23 cellular contexts compared by ENCODE assay signal in genomic region chr14:93304771-93305170, GRCh38. TPM values are rescaled to one million over a fixed set of nuclear protein-coding genes. Genes with fewer than 3 reads are reported as not detected.
DNase-seq lines count a peak whose midpoint lies in the region; ATAC-seq, FAIRE-seq and TF ChIP-seq lines count a peak whose summit lies in the region.
"Had no signal": no experiment of that assay in that cellular context is flagged by ENCODE, and none has a peak within 500 bp of the region (broad histone marks: within the 10 kb centered on the region; RNA-seq: fewer than 3 reads in every experiment).

No MANE protein-coding gene starts in this region.

- no peak overlapping the region for H3K9ac ChIP-seq in astrocyte (ENCODE audit: low read length)

- H3K36me3 Mint-ChIP-seq in astrocyte (ENCODE audit: low read depth, unreplicated experiment): peaks cover 3% of the 10 kb centered on the region
- H3K36me3 Mint-ChIP-seq in activated T-cell treated with anti-CD3 and anti-CD28 coated beads, Interleukin-2, amount 50 U/mL, for 72 hours (ENCODE audit: insufficient read depth in 2 of 2): no peaks in the 10 kb centered on the region

- peaks cover 44% of the 10 kb centered on the region for H3K4me1 Mint-ChIP-seq in astrocyte (ENCODE audit: low read depth, unreplicated experiment)
- H3K4me1 Mint-ChIP-seq in activated T-cell treated with anti-CD3 and anti-CD28 coated beads, Interleukin-2, amount 50 U/mL, for 72 hours (ENCODE audit: low read depth): peaks cover 24% of the 10 kb centered on the region

- no peak overlapping the region for H3K4me3 ChIP-seq in astrocyte (ENCODE audit: insufficient read depth, low read depth, low read length)
- no peak overlapping the region for H3K4me3 ChIP-seq in foreskin fibroblast (ENCODE audit: low read depth in 1 of 2, low read length in 2 of 2)
- H3K4me3 ChIP-seq in heart right ventricle: no peak overlapping the region
- H3K4me3 ChIP-seq: lung, prostate gland, transverse colon had no signal

- no peaks in the 10 kb centered on the region for H3K9me3 ChIP-seq in astrocyte (ENCODE audit: insufficient read depth, low read depth, low read length)
- no peaks in the 10 kb centered on the region for H3K9me3 ChIP-seq in heart right ventricle
- H3K9me3 ChIP-seq: prostate gland, transverse colon had no signal

- no peaks in the 10 kb centered on the region for H3K27me3 ChIP-seq in astrocyte (ENCODE audit: insufficient read depth, low read length)
- no peaks in the 10 kb centered on the region for H3K27me3 ChIP-seq in heart right ventricle
- H3K27me3 ChIP-seq: transverse colon had no signal

- H3K27ac Mint-ChIP-seq in astrocyte (ENCODE audit: unreplicated experiment): peak overlapping the region; percentile 79
- no peak overlapping the region for H3K27ac Mint-ChIP-seq in activated T-cell treated with anti-CD3 and anti-CD28 coated beads, Interleukin-2, amount 50 U/mL, for 72 hours
- H3K27ac Mint-ChIP-seq: activated T-helper 17 cell treated with anti-CD3 and anti-CD28 coated beads, Interleukin-2, amount 50 U/mL, for 72 hours had no signal

- peak overlapping the region; percentile 38 for H3K27ac ChIP-seq in astrocyte (ENCODE audit: low read depth, low read length)
- H3K27ac ChIP-seq in heart right ventricle: no peak overlapping the region
- H3K27ac ChIP-seq: prostate gland, RWPE1, transverse colon had no signal

- H3K4me3 Mint-ChIP-seq in astrocyte (ENCODE audit: unreplicated experiment): peak overlapping the region; percentile 45
- H3K4me3 Mint-ChIP-seq in activated T-cell treated with anti-CD3 and anti-CD28 coated beads, Interleukin-2, amount 50 U/mL, for 72 hours: no peak overlapping the region
- H3K4me3 Mint-ChIP-seq: activated T-helper 17 cell treated with anti-CD3 and anti-CD28 coated beads, Interleukin-2, amount 50 U/mL, for 72 hours; central memory CD8-positive, alpha-beta T cell; naive thymus-derived CD8-positive, alpha-beta T cell had no signal

- FAIRE-seq in astrocyte (lab: Jason Lieb, UNC): no peak

- H4K20me1 ChIP-seq in astrocyte (ENCODE audit: insufficient read depth, low read length): peaks cover 59% of the 10 kb centered on the region

- peaks cover 7% of the 10 kb centered on the region for H3K4me1 ChIP-seq in astrocyte (ENCODE audit: insufficient read depth, low read length)
- H3K4me1 ChIP-seq in heart right ventricle: peaks cover 3 to 67% (median 45%) of the 10 kb centered on the region in 9 donors
- H3K4me1 ChIP-seq: prostate gland had no signal

- H3K27me3 Mint-ChIP-seq in astrocyte (ENCODE audit: low read depth, unreplicated experiment): no peaks in the 10 kb centered on the region
- no peaks in the 10 kb centered on the region for H3K27me3 Mint-ChIP-seq in activated T-cell treated with anti-CD3 and anti-CD28 coated beads, Interleukin-2, amount 50 U/mL, for 72 hours (ENCODE audit: low read depth)
- H3K27me3 Mint-ChIP-seq: activated T-helper 17 cell treated with anti-CD3 and anti-CD28 coated beads, Interleukin-2, amount 50 U/mL, for 72 hours; central memory CD8-positive, alpha-beta T cell; naive thymus-derived CD8-positive, alpha-beta T cell had no signal

- intact Hi-C loops in heart right ventricle (cut with DNase I): no loop called here

- H2AFZ ChIP-seq in astrocyte (ENCODE audit: low read depth, low read length): no peak overlapping the region

- no peaks in the 10 kb centered on the region for H3K9me3 Mint-ChIP-seq in astrocyte (ENCODE audit: unreplicated experiment)
- H3K9me3 Mint-ChIP-seq in activated T-cell treated with anti-CD3 and anti-CD28 coated beads, Interleukin-2, amount 50 U/mL, for 72 hours: no peaks in the 10 kb centered on the region
- H3K9me3 Mint-ChIP-seq: activated T-helper 17 cell treated with anti-CD3 and anti-CD28 coated beads, Interleukin-2, amount 50 U/mL, for 72 hours; central memory CD8-positive, alpha-beta T cell; naive thymus-derived CD8-positive, alpha-beta T cell had no signal

- H3K79me2 ChIP-seq in astrocyte (ENCODE audit: insufficient read depth, low read length): peaks cover 92% of the 10 kb centered on the region

- TF ChIP-seq CTCF in astrocyte (IDR thresholded peaks at IDR 0.05; ENCODE audit: insufficient read depth, low read depth, low read length) (no peak), foreskin fibroblast (IDR thresholded peaks at IDR 0.05; ENCODE audit: low read depth, low read length) (no peak), heart right ventricle (IDR thresholded peaks at IDR 0.05) (no peak)

- no peak overlapping the region for H3K4me2 ChIP-seq in astrocyte (ENCODE audit: low read length)

- WGBS in heart right ventricle, 2 donors: 98% methylated on average over 1 of the region's 1 CpG

- ATAC-seq in heart right ventricle: no peak
- no peak for ATAC-seq in activated T-cell treated with anti-CD3 and anti-CD28 coated beads, Interleukin-2, amount 50 U/mL, for 72 hours (replicated peaks in 1 of 2)
- ATAC-seq: activated T-helper 17 cell treated with anti-CD3 and anti-CD28 coated beads, Interleukin-2, amount 50 U/mL, for 72 hours; naive thymus-derived CD8-positive, alpha-beta T cell; stimulated activated naive CD8-positive, alpha-beta T cell treated with anti-CD3 and anti-CD28 coated beads, Interleukin-15, Interleukin-2, amounts not matched to agents 100 U/mL and 50 U/mL, for 24 hours had no signal

- H3K36me3 ChIP-seq in astrocyte (ENCODE audit: insufficient read depth, low read length) (no peaks in the 10 kb centered on the region), heart right ventricle (no peaks in the 10 kb centered on the region)
- H3K36me3 ChIP-seq: prostate gland, transverse colon had no signal

- DNase-seq in GM04503 (ENCODE audit: low read depth): peak; percentile 23
- DNase-seq in astrocyte (ENCODE audit: low read depth): peak; percentile 25
- peak; percentile 15 to 54 for DNase-seq in foreskin fibroblast
- peak; percentile 72 for DNase-seq in renal cortical epithelial cell (ENCODE audit: low read depth)
- no peak for DNase-seq in DMS79 (lab: John Stamatoyannopoulos, UW)
- DNase-seq in heart right ventricle: no peak
- DNase-seq in glomerular visceral epithelial cell (ENCODE audit: extremely low spot score): no peak
- no peak for DNase-seq in activated T-cell treated with anti-CD3 and anti-CD28 coated beads, Interleukin-2, amount 50 U/mL, for 72 hours
- DNase-seq: activated CD4-positive, CD25-positive, alpha-beta regulatory T cell; DMS153; effector CD8-positive, alpha-beta T cell; naive thymus-derived CD8-positive, alpha-beta T cell; NCI-H345; stimulated activated naive CD8-positive, alpha-beta T cell treated with anti-CD3 and anti-CD28 coated beads, Interleukin-15, Interleukin-2, amounts not matched to agents 100 U/mL and 50 U/mL, for 24 hours; T-helper 1 cell; transverse colon had no signal

RNA-seq across cellular contexts. Expression of gene BTBD7, which starts 28.1 kb away (rescaled TPM):
- 48.1 and 53.2 TPM in 2 replicates for total RNA-seq in astrocyte
- total RNA-seq in renal cortical epithelial cell: 49.0 and 81.6 TPM in 2 replicates
- total RNA-seq in heart right ventricle: 10 to 100 TPM; 12.7 to 33.6 (median 23.7) TPM
- 1 to 10 TPM; 3.6 to 9.1 TPM for polyA plus RNA-seq in heart right ventricle
- total RNA-seq in activated T-cell treated with anti-CD3 and anti-CD28 coated beads, Interleukin-2, amount 50 U/mL, for 72 hours: 10 to 100 TPM; 11.0 to 12.5 TPM

RNA-seq across cellular contexts. Expression of gene COX8C, which starts 42.2 kb away (rescaled TPM):
- total RNA-seq in astrocyte: not detected in 2 replicates
- 0.60 TPM in 1 of 2 replicates, not detected in the other for total RNA-seq in renal cortical epithelial cell
- 1 to 10 TPM in 1 of 10 donors, under 1 TPM in 4, not detected in 5; 0.61 to 1.3 (median 0.72) TPM for total RNA-seq in heart right ventricle
- polyA plus RNA-seq in heart right ventricle: not detected
- 1 to 10 TPM in 1 of 2 donors, not detected in 1; 1.2 TPM for total RNA-seq in activated T-cell treated with anti-CD3 and anti-CD28 coated beads, Interleukin-2, amount 50 U/mL, for 72 hours
- total RNA-seq: activated T-helper 17 cell treated with anti-CD3 and anti-CD28 coated beads, Interleukin-2, amount 50 U/mL, for 72 hours; lung; M059J; naive thymus-derived CD8-positive, alpha-beta T cell; transverse colon had no signal
- polyA plus RNA-seq: adipose tissue; lung; naive thymus-derived CD8-positive, alpha-beta T cell had no signal

Comparison
In these comparisons a context has a peak if more than half of its experiments do, and no peak if none do; other contexts are left out.
1. DNase-seq: peak in GM04503 (single experiment), astrocyte (single experiment), foreskin fibroblast (2 of 2) and renal cortical epithelial cell (single experiment); none in DMS79 (single experiment), heart right ventricle (0 of 2), glomerular visceral epithelial cell (single experiment) and activated T-cell treated with anti-CD3 and anti-CD28 coated beads, Interleukin-2, amount 50 U/mL, for 72 hours (0 of 2).